In genomic region chr5:73999306-73999705, GRCh38 we compare ENCODE assay signal across 17 cellular contexts.
DNase-seq lines count a peak whose midpoint lies in the region; ATAC-seq and TF ChIP-seq lines count a peak whose summit lies in the region.
"Had no signal": no experiment of that assay in that cellular context is flagged by ENCODE, and none has a peak within 500 bp of the region (broad histone marks: within the 10 kb centered on the region; RNA-seq: fewer than 3 reads in every experiment).

No MANE protein-coding gene starts in this region.

- peaks cover 6% of the 10 kb centered on the region for H3K4me1 Mint-ChIP-seq in MCF 10A (ENCODE audit: insufficient read depth, unreplicated experiment)
- peaks cover 36% of the 10 kb centered on the region for H3K4me1 Mint-ChIP-seq in mesothelial cell of epicardium
- H3K4me1 Mint-ChIP-seq in glutamatergic neuron (ENCODE audit: low read depth, unreplicated experiment) = peaks cover 4% of the 10 kb centered on the region
- H3K4me1 Mint-ChIP-seq: CD14-positive monocyte had no signal

- H3K4me1 ChIP-seq in breast epithelium (no peaks in the 10 kb centered on the region), lower lobe of right lung (no peaks in the 10 kb centered on the region)

- intact Hi-C loops in MCF 10A (cut with micrococcal nuclease) = no loop called here
- intact Hi-C loops in breast epithelium (cut with DNase I; ENCODE audit: low total_unique reads) = loop anchor here (2.0 kb wide), 1 partner anchor 37 kb away; no protein-coding TSS in a partner anchor
- intact Hi-C loops in lower lobe of right lung (cut with DNase I) = no loop called here

- ATAC-seq in lower lobe of right lung = no peak
- ATAC-seq: PC-3 had no signal

- no peak for TF ChIP-seq POLR2A in breast epithelium (IDR thresholded peaks at IDR 0.05)

- H3K4me3 Mint-ChIP-seq in MCF 10A (ENCODE audit: unreplicated experiment) (no peak overlapping the region), mesothelial cell of epicardium (no peak overlapping the region), glutamatergic neuron (ENCODE audit: unreplicated experiment) (no peak overlapping the region)
- H3K4me3 Mint-ChIP-seq: CD14-positive monocyte had no signal

- no peak for TF ChIP-seq CTCF in MCF 10A (IDR thresholded peaks at IDR 0.05; ENCODE audit: unreplicated experiment)
- TF ChIP-seq CTCF in breast epithelium (IDR thresholded peaks at IDR 0.05) = no peak
- no peak for TF ChIP-seq CTCF in mesothelial cell of epicardium (IDR thresholded peaks at IDR 0.05; ENCODE audit: unreplicated experiment)
- no peak for TF ChIP-seq CTCF in lower lobe of right lung (IDR thresholded peaks at IDR 0.05)
- TF ChIP-seq CTCF in glutamatergic neuron (IDR thresholded peaks at IDR 0.05; ENCODE audit: partially characterized antibody, unreplicated experiment) = no peak

- H3K36me3 ChIP-seq in breast epithelium = no peaks in the 10 kb centered on the region
- H3K36me3 ChIP-seq in lower lobe of right lung = no peaks in the 10 kb centered on the region

- H3K27me3 ChIP-seq in breast epithelium (no peaks in the 10 kb centered on the region), lower lobe of right lung (ENCODE audit: low read depth) (no peaks in the 10 kb centered on the region)

- no peak for DNase-seq in MCF 10A (ENCODE audit: unreplicated experiment)
- DNase-seq in breast epithelium (ENCODE audit: low spot score in 2 of 2) = no peak
- peak; percentile 76 for DNase-seq in NCI-H69 (lab: John Stamatoyannopoulos, UW)
- DNase-seq in mesothelial cell of epicardium (ENCODE audit: low spot score in 2 of 2, unreplicated experiment in 2 of 2) = no peak
- no peak for DNase-seq in lower lobe of right lung
- DNase-seq in glutamatergic neuron = no peak
- DNase-seq in iPS-NIHi11 (ENCODE audit: low spot score) = no peak
- DNase-seq: AML-193, DMS153, H7, MM.1S, NCI-H2029, NCI-H526 treated with DMSO at 0.1 percent for 48 hours, PC-3 had no signal

- H3K9me3 Mint-ChIP-seq in MCF 10A (ENCODE audit: unreplicated experiment) (no peaks in the 10 kb centered on the region), mesothelial cell of epicardium (peaks cover 10% of the 10 kb centered on the region), glutamatergic neuron (ENCODE audit: unreplicated experiment) (no peaks in the 10 kb centered on the region)

- no peak overlapping the region for H3K27ac ChIP-seq in breast epithelium
- no peak overlapping the region for H3K27ac ChIP-seq in lower lobe of right lung
- H3K27ac ChIP-seq: KMS-11, RWPE1 had no signal

- H3K36me3 Mint-ChIP-seq in MCF 10A (ENCODE audit: insufficient read depth, unreplicated experiment) (no peaks in the 10 kb centered on the region), mesothelial cell of epicardium (peaks cover 3% of the 10 kb centered on the region), glutamatergic neuron (ENCODE audit: unreplicated experiment) (no peaks in the 10 kb centered on the region)
- H3K36me3 Mint-ChIP-seq: CD14-positive monocyte had no signal

- BruUV-seq in MCF 10A (replicated peaks; lab: Mats Ljungman, UMichigan) = no TSS peak

- no peak overlapping the region for H3K4me3 ChIP-seq in breast epithelium
- H3K4me3 ChIP-seq in lower lobe of right lung = no peak overlapping the region

- POLR2A ChIA-PET in MCF 10A (lab: Yijun Ruan, JAX) = interaction anchor here (0.7 kb wide), 2 partner anchors 34 to 36 kb away, joined by 3 read pairs; no protein-coding TSS in a partner anchor

- H3K27ac Mint-ChIP-seq in MCF 10A (ENCODE audit: low read depth, unreplicated experiment) = peak overlapping the region; percentile 47
- peak overlapping the region; percentile 11 for H3K27ac Mint-ChIP-seq in mesothelial cell of epicardium
- H3K27ac Mint-ChIP-seq in glutamatergic neuron (ENCODE audit: unreplicated experiment) = no peak overlapping the region
- H3K27ac Mint-ChIP-seq: CD14-positive monocyte had no signal

- CTCF ChIA-PET in MCF 10A (lab: Yijun Ruan, JAX) = interaction anchor here (0.7 kb wide), 1 partner anchor 650 kb away, joined by 3 read pairs; no protein-coding TSS in a partner anchor

- H3K27me3 Mint-ChIP-seq in MCF 10A (ENCODE audit: insufficient read depth, unreplicated experiment) (no peaks in the 10 kb centered on the region), mesothelial cell of epicardium (ENCODE audit: low read depth) (no peaks in the 10 kb centered on the region), glutamatergic neuron (ENCODE audit: unreplicated experiment) (no peaks in the 10 kb centered on the region)

- H3K9me3 ChIP-seq in breast epithelium (no peaks in the 10 kb centered on the region), lower lobe of right lung (no peaks in the 10 kb centered on the region)
